In genomic region chr2:26701596-26701995, GRCh38 we compare ENCODE assay signal across 28 cellular contexts. TPM values are rescaled to one million over a fixed set of nuclear protein-coding genes. Genes with fewer than 3 reads are reported as not detected.
"Had no signal": no experiment of that assay in that cellular context is flagged by ENCODE, and none has a peak within 500 bp of the region (broad histone marks: within the 10 kb centered on the region; RNA-seq: fewer than 3 reads in every experiment).

No MANE protein-coding gene starts in this region.

- DNase-seq: activated CD4-positive, alpha-beta T cell treated with anti-CD3 and anti-CD28 coated beads for 36 hours; activated CD4-positive, alpha-beta T cell treated with anti-CD3 and anti-CD28 coated beads, Interleukin-2, amount 10 ng/mL, durations not matched to agents 7 days and 5 days; activated CD4-positive, alpha-beta T cell treated with anti-CD3 and anti-CD28 coated beads, Interleukin-2, amount 50 U/mL, for 48 hours; activated CD8-positive, alpha-beta T cell treated with anti-CD3 and anti-CD28 coated beads, Interleukin-2, amount 10 ng/mL, durations not matched to agents 7 days and 5 days; activated naive CD4-positive, alpha-beta T cell treated with anti-CD3 and anti-CD28 coated beads, Interleukin-2, amount 10 ng/mL, durations not matched to agents 7 days and 5 days; activated naive CD8-positive, alpha-beta T cell treated with anti-CD3 and anti-CD28 coated beads for 36 hours; activated T-cell treated with anti-CD3 and anti-CD28 coated beads, Interleukin-2, amount 50 U/mL, for 4 hours; amygdala; caudate nucleus; Karpas-422; KBM-7; NCI-H1048; NCI-H1105 treated with DMSO at 0.1 percent for 48 hours; NCI-H1436; NCI-H1694; NCI-H1930; NCI-H2081 treated with DMSO at 0.1 percent for 48 hours; NCI-H345; NCI-H524 treated with DMSO at 0.1 percent for 48 hours; SHP77; SJCRH30 had no signal

- H3K36me3 ChIP-seq: ascending aorta, SJCRH30 had no signal

- H3K27me3 ChIP-seq: ascending aorta had no signal

- H3K27ac ChIP-seq: SJCRH30, SK-N-MC had no signal

- H3K9me3 Mint-ChIP-seq: activated CD4-positive, alpha-beta T cell treated with anti-CD3 and anti-CD28 coated beads, Interleukin-2, amount 10 ng/mL, durations not matched to agents 7 days and 5 days; activated naive CD4-positive, alpha-beta T cell treated with anti-CD3 and anti-CD28 coated beads, Interleukin-2, amount 10 ng/mL, durations not matched to agents 7 days and 5 days; activated naive CD8-positive, alpha-beta T cell treated with anti-CD3 and anti-CD28 coated beads for 36 hours; activated T-cell treated with anti-CD3 and anti-CD28 coated beads, Interleukin-2, amount 50 U/mL, for 4 hours; activated T-helper 1 cell treated with anti-CD3 and anti-CD28 coated beads, Interleukin-12 subunit alpha, Interleukin-12 subunit beta, Interleukin-2, Interleukin-4 antibody, amounts not matched to agents 30 ng/mL and 10 ng/mL and 1 ng/mL, durations not matched to agents 14 hours and 24 hours and 36 hours; T-helper 1 cell treated with Interleukin-12 subunit alpha and Interleukin-12 subunit beta and Interleukin-4 antibody, amounts not matched to agents 30 μg/mL and 1 μg/mL, for 36 hours; T-helper 2 cell treated with Interferon-gamma antibody and Interleukin-4, amounts not matched to agents 5 μg/mL and 100 μg/mL, for 36 hours; WTC11 had no signal

- H3K36me3 Mint-ChIP-seq: activated naive CD4-positive, alpha-beta T cell treated with anti-CD3 and anti-CD28 coated beads, Interleukin-2, amount 10 ng/mL, durations not matched to agents 7 days and 5 days; activated naive CD8-positive, alpha-beta T cell treated with anti-CD3 and anti-CD28 coated beads for 36 hours; WTC11 had no signal

- H3K4me1 Mint-ChIP-seq: activated CD4-positive, alpha-beta T cell treated with anti-CD3 and anti-CD28 coated beads for 36 hours; activated CD4-positive, alpha-beta T cell treated with anti-CD3 and anti-CD28 coated beads, Interleukin-2, amount 10 ng/mL, durations not matched to agents 7 days and 5 days; activated naive CD4-positive, alpha-beta T cell treated with anti-CD3 and anti-CD28 coated beads, Interleukin-2, amount 10 ng/mL, durations not matched to agents 7 days and 5 days; activated naive CD8-positive, alpha-beta T cell treated with anti-CD3 and anti-CD28 coated beads for 36 hours; WTC11 had no signal

- H3K4me3 ChIP-seq: ascending aorta, SJCRH30, SK-N-MC had no signal

- H3K4me1 ChIP-seq: SJCRH30 had no signal

- H3K27ac Mint-ChIP-seq: activated CD4-positive, alpha-beta T cell treated with anti-CD3 and anti-CD28 coated beads for 36 hours; activated CD4-positive, alpha-beta T cell treated with anti-CD3 and anti-CD28 coated beads, Interleukin-2, amount 10 ng/mL, durations not matched to agents 7 days and 5 days; activated CD8-positive, alpha-beta T cell treated with anti-CD3 and anti-CD28 coated beads, Interleukin-2, amount 10 ng/mL, durations not matched to agents 7 days and 5 days; activated naive CD4-positive, alpha-beta T cell treated with anti-CD3 and anti-CD28 coated beads, Interleukin-2, amount 10 ng/mL, durations not matched to agents 7 days and 5 days; activated naive CD8-positive, alpha-beta T cell treated with anti-CD3 and anti-CD28 coated beads for 36 hours; activated T-helper 1 cell treated with anti-CD3 and anti-CD28 coated beads, Interleukin-12 subunit alpha, Interleukin-12 subunit beta, Interleukin-2, Interleukin-4 antibody, amounts not matched to agents 30 ng/mL and 10 ng/mL and 1 ng/mL, durations not matched to agents 14 hours and 24 hours and 36 hours; T-helper 1 cell treated with Interleukin-12 subunit alpha and Interleukin-12 subunit beta and Interleukin-4 antibody, amounts not matched to agents 30 μg/mL and 1 μg/mL, for 36 hours; T-helper 2 cell treated with Interferon-gamma antibody and Interleukin-4, amounts not matched to agents 5 μg/mL and 100 μg/mL, for 36 hours; WTC11 had no signal

- H3K9me3 ChIP-seq: ascending aorta, SJCRH30 had no signal

- H3K4me3 Mint-ChIP-seq: activated CD4-positive, alpha-beta T cell treated with anti-CD3 and anti-CD28 coated beads for 36 hours; activated CD4-positive, alpha-beta T cell treated with anti-CD3 and anti-CD28 coated beads, Interleukin-2, amount 10 ng/mL, durations not matched to agents 7 days and 5 days; activated CD8-positive, alpha-beta T cell treated with anti-CD3 and anti-CD28 coated beads, Interleukin-2, amount 10 ng/mL, durations not matched to agents 7 days and 5 days; activated naive CD4-positive, alpha-beta T cell treated with anti-CD3 and anti-CD28 coated beads, Interleukin-2, amount 10 ng/mL, durations not matched to agents 7 days and 5 days; activated naive CD8-positive, alpha-beta T cell treated with anti-CD3 and anti-CD28 coated beads for 36 hours; activated T-cell treated with anti-CD3 and anti-CD28 coated beads, Interleukin-2, amount 50 U/mL, for 4 hours; activated T-helper 1 cell treated with anti-CD3 and anti-CD28 coated beads, Interleukin-12 subunit alpha, Interleukin-12 subunit beta, Interleukin-2, Interleukin-4 antibody, amounts not matched to agents 30 ng/mL and 10 ng/mL and 1 ng/mL, durations not matched to agents 14 hours and 24 hours and 36 hours; T-helper 1 cell treated with Interleukin-12 subunit alpha and Interleukin-12 subunit beta and Interleukin-4 antibody, amounts not matched to agents 30 μg/mL and 1 μg/mL, for 36 hours; T-helper 2 cell treated with Interferon-gamma antibody and Interleukin-4, amounts not matched to agents 5 μg/mL and 100 μg/mL, for 36 hours; WTC11 had no signal

RNA-seq across cellular contexts. Expression of gene KCNK3, which starts 9.1 kb away (rescaled TPM):
- total RNA-seq: activated CD4-positive, alpha-beta T cell treated with anti-CD3 and anti-CD28 coated beads for 36 hours; activated CD4-positive, alpha-beta T cell treated with anti-CD3 and anti-CD28 coated beads, Interleukin-2, amount 10 ng/mL, durations not matched to agents 7 days and 5 days; activated CD8-positive, alpha-beta T cell treated with anti-CD3 and anti-CD28 coated beads, Interleukin-2, amount 10 ng/mL, durations not matched to agents 7 days and 5 days; activated naive CD8-positive, alpha-beta T cell treated with anti-CD3 and anti-CD28 coated beads for 36 hours; activated T-helper 1 cell treated with anti-CD3 and anti-CD28 coated beads, Interleukin-12 subunit alpha, Interleukin-12 subunit beta, Interleukin-2, Interleukin-4 antibody, amounts not matched to agents 30 ng/mL and 10 ng/mL and 1 ng/mL, durations not matched to agents 14 hours and 24 hours and 36 hours; MCF 10A had no signal
